9 cellular contexts compared by ENCODE assay signal in genomic region chr12:76765598-76765997, GRCh38. TPM values are rescaled to one million over a fixed set of nuclear protein-coding genes. Genes with fewer than 3 reads are reported as not detected.
DNase-seq lines count a peak whose midpoint lies in the region; ATAC-seq and TF ChIP-seq lines count a peak whose summit lies in the region.
"Had no signal": no experiment of that assay in that cellular context is flagged by ENCODE, and none has a peak within 500 bp of the region (broad histone marks: within the 10 kb centered on the region; RNA-seq: fewer than 3 reads in every experiment).

No MANE protein-coding gene starts in this region.

- H3K27me3 Mint-ChIP-seq in MCF 10A (ENCODE audit: insufficient read depth, unreplicated experiment), result no peaks in the 10 kb centered on the region
- no peaks in the 10 kb centered on the region for H3K27me3 Mint-ChIP-seq in naive thymus-derived CD8-positive, alpha-beta T cell

- H3K27ac Mint-ChIP-seq in MCF 10A (ENCODE audit: low read depth, unreplicated experiment), result peak overlapping the region; percentile 94
- H3K27ac Mint-ChIP-seq in naive thymus-derived CD8-positive, alpha-beta T cell, result peak overlapping the region; percentile 94 to 99 (median 98)

- no peak overlapping the region for H2AK5ac ChIP-seq in IMR-90 (ENCODE audit: low read depth, low read length)

- no peak overlapping the region for H2AFZ ChIP-seq in IMR-90 (replicated peaks; ENCODE audit: low read length, poor library complexity)

- H3K56ac ChIP-seq in IMR-90 (ENCODE audit: extremely low read depth, insufficient read depth, low read length), result no peak overlapping the region

- no peak overlapping the region for H2BK120ac ChIP-seq in IMR-90 (ENCODE audit: low read depth, low read length)

- peak overlapping the region; percentile 99 for H2BK5ac ChIP-seq in IMR-90 (ENCODE audit: low read depth, low read length, poor library complexity, severe bottlenecking)

- H3K9me3 ChIP-seq in AG04450 (ENCODE audit: control insufficient read depth, insufficient read depth, low read length) (no peaks in the 10 kb centered on the region; the same call in 1 of the 2 replicates), IMR-90 (ENCODE audit: control insufficient read depth, insufficient read depth, low read length) (no peaks in the 10 kb centered on the region)

- H3K4me3 ChIP-seq in AG04450 (ENCODE audit: low read depth, low read length), result peak overlapping the region; percentile 94
- H3K4me3 ChIP-seq in IMR-90 (ENCODE audit: insufficient read depth, low read depth, low read length), result peak overlapping the region; percentile 96; the same call in 1 of the 2 replicates

- H3K27me3 ChIP-seq in AG04450 (ENCODE audit: control insufficient read depth, insufficient read depth, low read length) (no peaks in the 10 kb centered on the region), IMR-90 (ENCODE audit: control insufficient read depth, insufficient read depth, low read length) (no peaks in the 10 kb centered on the region)

- H2AK9ac ChIP-seq in IMR-90 (replicated peaks; ENCODE audit: low read depth, low read length, poor library complexity), result no peak overlapping the region

- TF ChIP-seq POLR2A in IMR-90 (IDR thresholded peaks at IDR 0.05; ENCODE audit: low read depth, low read length), result no peak

- H4K20me1 ChIP-seq in IMR-90 (ENCODE audit: insufficient read depth, low read length), result peaks cover 29% of the 10 kb centered on the region

- no peak overlapping the region; the same call in 1 of the 2 replicates for H3K4ac ChIP-seq in IMR-90 (ENCODE audit: low read depth, low read length)

- H3K23ac ChIP-seq in IMR-90 (ENCODE audit: low read depth, low read length), result peak overlapping the region; percentile 94; the same call in 1 of the 2 replicates

- H3K4me3 Mint-ChIP-seq in MCF 10A (ENCODE audit: unreplicated experiment), result peak overlapping the region; percentile 95
- peak overlapping the region; percentile 95 to 99 (median 97) for H3K4me3 Mint-ChIP-seq in naive thymus-derived CD8-positive, alpha-beta T cell

- no TSS peak for BruUV-seq in IMR-90 (replicated peaks; lab: Mats Ljungman, UMichigan)
- BruUV-seq in MCF 10A (replicated peaks; lab: Mats Ljungman, UMichigan), result no TSS peak

- no peak overlapping the region for H2BK15ac ChIP-seq in IMR-90 (ENCODE audit: low read depth, low read length)

- no peak overlapping the region; the same call in 1 of the 2 replicates for H3K18ac ChIP-seq in IMR-90 (ENCODE audit: low read depth, low read length)

- ATAC-seq in IMR-90 (ENCODE audit: low read depth) (no peak), GM18517 (IDR thresholded peaks at IDR 0.05; ENCODE audit: unreplicated experiment) (no peak), GM18907 (IDR thresholded peaks at IDR 0.05; ENCODE audit: unreplicated experiment) (no peak), GM19455 (IDR thresholded peaks at IDR 0.05; ENCODE audit: unreplicated experiment) (no peak)
- ATAC-seq in naive thymus-derived CD8-positive, alpha-beta T cell, result no peak
- ATAC-seq: left lobe of liver had no signal

- no peak for TF ChIP-seq RAD21 in IMR-90 (IDR thresholded peaks at IDR 0.05; ENCODE audit: low read length)

- peaks cover 2% of the 10 kb centered on the region for H3K4me1 ChIP-seq in IMR-90 (ENCODE audit: control insufficient read depth, insufficient read depth, low read length)

- dilution Hi-C loops in IMR-90 (cut with HindIII; ENCODE audit: low sequenced_read_pairs, unreplicated experiment), result no loop called here

- H3K9me3 Mint-ChIP-seq in MCF 10A (ENCODE audit: unreplicated experiment), result no peaks in the 10 kb centered on the region
- no peaks in the 10 kb centered on the region for H3K9me3 Mint-ChIP-seq in naive thymus-derived CD8-positive, alpha-beta T cell

- no peak overlapping the region for H4K8ac ChIP-seq in IMR-90 (ENCODE audit: low read depth in 2 of 2, low read length in 2 of 2)

- peak overlapping the region; percentile 100; the same call in 1 of the 2 replicates for H3K14ac ChIP-seq in IMR-90 (replicated peaks; ENCODE audit: low read depth, low read length)

- WGBS in IMR-90 (ENCODE audit: extremely low coverage in 2 of 2, insufficient read length in 1 of 2), 2 experiments, result no CpG with 5 or more reads among the region's 6 CpGs

- POLR2A ChIA-PET in AG04450 (lab: Yijun Ruan, JAX), result no interaction called here
- POLR2A ChIA-PET in IMR-90 (lab: Charles Lee; ENCODE audit: unreplicated experiment), result no interaction called here
- POLR2A ChIA-PET in MCF 10A (lab: Yijun Ruan, JAX), result interaction anchor here (0.7 kb wide), 1 partner anchor 77 kb away, joined by 3 read pairs; no protein-coding TSS in a partner anchor
- POLR2A ChIA-PET in naive thymus-derived CD8-positive, alpha-beta T cell (lab: Charles Lee), result interaction anchor here (0.6 to 1.4 kb wide), 2 partner anchors 57 to 206 kb away, joined by 5 to 6 read pairs; partner anchors contain the start of gene OSBPL8

- CTCF ChIA-PET in AG04450 (lab: Charles Lee) (interaction anchor here (1.1 kb wide), 1 partner anchor 245 kb away, joined by 3 read pairs; no protein-coding TSS in a partner anchor), IMR-90 (lab: Yijun Ruan, JAX) (interaction anchor here (0.5 kb wide), 1 partner anchor 82 kb away, joined by 5 read pairs; no protein-coding TSS in a partner anchor), MCF 10A (lab: Yijun Ruan, JAX) (interaction anchor here (1.0 to 5.8 kb wide), 4 partner anchors 9 to 55 kb away, joined by 5 to 38 read pairs (median 7); no protein-coding TSS in a partner anchor)

- in situ Hi-C loops in IMR-90 (cut with MboI; ENCODE audit: low sequenced_read_pairs), result no loop called here

- H2BK20ac ChIP-seq in IMR-90 (ENCODE audit: low read depth, low read length), result no peak overlapping the region

- TF ChIP-seq CTCF in AG04450 (IDR thresholded peaks at IDR 0.05; ENCODE audit: low read depth, low read length) (no peak), IMR-90 (conservative IDR thresholded peaks at IDR 0.05; ENCODE audit: low read depth, low read length) (no peak), MCF 10A (IDR thresholded peaks at IDR 0.05; ENCODE audit: unreplicated experiment) (no peak)

- H3K9ac ChIP-seq in IMR-90 (ENCODE audit: low read depth, low read length), result no peak overlapping the region; the same call in 1 of the 2 replicates

- peaks cover 7% of the 10 kb centered on the region for H3K9me1 ChIP-seq in IMR-90 (ENCODE audit: insufficient read depth, low read length)

- H3K27ac ChIP-seq in AG04450 (ENCODE audit: low read depth, low read length) (no peak overlapping the region), IMR-90 (ENCODE audit: insufficient read depth, low read length) (peak overlapping the region; percentile 22; the same call in 1 of the 2 replicates)

- DNase-seq in AG04450 (ENCODE audit: low read depth, low spot score) (no peak), IMR-90 (no peak), MCF 10A (ENCODE audit: unreplicated experiment) (no peak), GM03348 (ENCODE audit: low spot score) (no peak)
- DNase-seq in naive thymus-derived CD8-positive, alpha-beta T cell, result peak in 1 of 10 donors; percentile 11

- H3K36me3 Mint-ChIP-seq in MCF 10A (ENCODE audit: insufficient read depth, unreplicated experiment), result no peaks in the 10 kb centered on the region
- H3K36me3 Mint-ChIP-seq in naive thymus-derived CD8-positive, alpha-beta T cell, result no peaks in the 10 kb centered on the region

- H4K5ac ChIP-seq in IMR-90 (ENCODE audit: low read depth, low read length), result no peak overlapping the region; the same call in 1 of the 2 replicates

- H3K4me1 Mint-ChIP-seq in MCF 10A (ENCODE audit: insufficient read depth, unreplicated experiment), result peaks cover 14% of the 10 kb centered on the region
- peaks cover 19 to 64% (median 57%) of the 10 kb centered on the region in 4 donors for H3K4me1 Mint-ChIP-seq in naive thymus-derived CD8-positive, alpha-beta T cell

- no peak overlapping the region for H4K91ac ChIP-seq in IMR-90 (ENCODE audit: insufficient read depth, low read depth, low read length)

- H3K4me2 ChIP-seq in IMR-90 (ENCODE audit: low read depth, low read length), result peak overlapping the region; percentile 100

- intact Hi-C loops in IMR-90 (cut with micrococcal nuclease), result no loop called here
- intact Hi-C loops in MCF 10A (cut with micrococcal nuclease), result no loop called here

- peaks cover 20 to 63% of the 10 kb centered on the region in 2 experiments for H3K79me1 ChIP-seq in IMR-90 (ENCODE audit: low read depth in 1 of 2, low read length in 2 of 2)

- H3K36me3 ChIP-seq in IMR-90 (ENCODE audit: control insufficient read depth, insufficient read depth, low read length), result no peaks in the 10 kb centered on the region

TF ChIP-seq in IMR-90, 13 proteins besides CTCF, POLR2A, EP300 and RAD21:
- TF ChIP-seq RCOR1 (IDR thresholded peaks at IDR 0.05; ENCODE audit: insufficient replicate concordance, low read length), result no peak
- no peak for TF ChIP-seq RFX5 (IDR thresholded peaks at IDR 0.05; ENCODE audit: low read depth, low read length)
- TF ChIP-seq ELK1 (IDR thresholded peaks at IDR 0.05; ENCODE audit: borderline replicate concordance, low read depth, low read length), result no peak
- no peak for TF ChIP-seq BHLHE40 (IDR thresholded peaks at IDR 0.05; ENCODE audit: low read depth, low read length)
- TF ChIP-seq USF2 (IDR thresholded peaks at IDR 0.05; ENCODE audit: low read depth, low read length), result no peak

RNA-seq across cellular contexts. Expression of gene ZDHHC17, which starts 1.7 kb away (rescaled TPM):
- polyA plus RNA-seq in AG04450 (2011; rRNA removed) (35.3 and 48.1 TPM in 2 replicates), IMR-90 (2012; rRNA removed) (23.3 and 24.8 TPM in 2 replicates)
- polyA minus RNA-seq in AG04450 (2011; rRNA and poly(A)+ RNA removed), result 50.3 and 101 TPM in 2 replicates
- total RNA-seq in IMR-90 (2012; rRNA removed) (86.4 and 125 TPM in 2 replicates), MCF 10A (2022) (26.9 and 28.3 TPM in 2 replicates)
- polyA plus RNA-seq in IMR-90 (2012; cell fraction: cytosol; rRNA removed), result 3.4 and 4.4 TPM in 2 replicates
- 13.2 and 134 TPM in 2 replicates for polyA plus RNA-seq in IMR-90 (2012; cell fraction: nucleus; rRNA removed; ENCODE audit: low replicate concordance)
- 10 to 100 TPM; 62.0 to 68.0 TPM for total RNA-seq in naive thymus-derived CD8-positive, alpha-beta T cell
- 10 to 100 TPM; 10.1 to 11.5 (median 10.5) TPM for polyA plus RNA-seq in naive thymus-derived CD8-positive, alpha-beta T cell

Comparison
In these comparisons a context has a peak if more than half of its experiments do, and no peak if none do; other contexts are left out.
1. POLR2A ChIA-PET loops: an anchor here in MCF 10A (0.7 kb wide) and naive thymus-derived CD8-positive, alpha-beta T cell (0.6 to 1.4 kb wide); none called in AG04450 and IMR-90.